In the genomic region with DNA sequence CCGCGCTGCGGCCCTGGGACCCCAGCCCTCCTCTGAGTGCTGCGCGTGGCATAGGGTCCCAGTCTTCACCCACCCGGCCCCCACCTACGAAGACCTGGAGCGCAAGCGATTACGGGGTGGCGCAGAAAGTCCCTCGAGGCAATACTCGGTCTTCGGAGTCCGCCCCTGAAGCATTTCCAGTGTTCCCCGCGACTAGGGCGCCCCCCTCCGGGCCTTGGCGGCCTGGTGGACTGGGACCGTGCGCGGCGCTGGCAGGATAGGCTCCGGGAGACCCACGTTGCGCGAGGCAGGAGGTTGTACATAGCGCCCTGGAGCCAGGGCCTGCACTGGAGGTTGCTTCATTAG, we compare ENCODE assay signal across 8 cellular contexts. TPM values are rescaled to one million over a fixed set of nuclear protein-coding genes. Genes with fewer than 3 reads are reported as not detected.
DNase-seq lines count a peak whose midpoint lies in the region; ATAC-seq and TF ChIP-seq lines count a peak whose summit lies in the region.

No MANE protein-coding gene starts in this region.

- peak; percentile 76 for ATAC-seq in foreskin keratinocyte

- H2AK5ac ChIP-seq in neuronal stem cell (ENCODE audit: low read depth, low read length) = no peak overlapping the region

- peak overlapping the region; percentile 46 for H2BK12ac ChIP-seq in neuronal stem cell (ENCODE audit: low read length)

- peak overlapping the region; percentile 89 for H2BK15ac ChIP-seq in neuronal stem cell (ENCODE audit: low read length)

- no peaks in the 10 kb centered on the region for H3K9me3 ChIP-seq in neuronal stem cell (replicated peaks in 1 of 2; ENCODE audit: control insufficient read depth in 2 of 2, insufficient read depth in 1 of 2, low read depth in 1 of 2, low read length in 2 of 2)

- H3K36me3 ChIP-seq in neuronal stem cell (replicated peaks in 1 of 2; ENCODE audit: control insufficient read depth in 2 of 2, insufficient read depth in 2 of 2, low read length in 2 of 2) = no peaks in the 10 kb centered on the region

- H3K4me1 ChIP-seq in foreskin keratinocyte (peaks cover 16% of the 10 kb centered on the region), neuronal stem cell (ENCODE audit: control insufficient read depth in 2 of 2, insufficient read depth in 1 of 2, low read depth in 1 of 2, low read length in 2 of 2) (peaks cover 2 to 3% of the 10 kb centered on the region in 2 donors)

- H3K27ac ChIP-seq in foreskin keratinocyte (peak overlapping the region; percentile 4), neuronal stem cell (replicated peaks; ENCODE audit: low read length) (no peak overlapping the region)

- H2AFZ ChIP-seq in neuronal stem cell (ENCODE audit: low read length) = peak overlapping the region; percentile 97

- no peak overlapping the region for H4K91ac ChIP-seq in neuronal stem cell (ENCODE audit: low read depth, low read length, poor library complexity)

- H3K4me2 ChIP-seq in neuronal stem cell (ENCODE audit: insufficient read depth, low read length, poor library complexity, severe bottlenecking) = peak overlapping the region; percentile 99

- no peak overlapping the region for H2BK5ac ChIP-seq in neuronal stem cell (ENCODE audit: low read length)

- H3K9ac ChIP-seq in neuronal stem cell (ENCODE audit: low read depth, low read length, poor library complexity) = peak overlapping the region; percentile 88

- peak overlapping the region; percentile 89 for H3K23ac ChIP-seq in neuronal stem cell (ENCODE audit: low read depth, low read length, poor library complexity)

- peak overlapping the region; percentile 86 for H4K8ac ChIP-seq in neuronal stem cell (ENCODE audit: low read depth, low read length)

- WGBS in neuronal stem cell (ENCODE audit: extremely low coverage in 2 of 2, insufficient read length in 2 of 2, insufficient replicate concordance in 1 of 2), 2 donors = no CpG with 5 or more reads among the region's 29 CpGs

- TF ChIP-seq CTCF in LNCAP (IDR thresholded peaks at IDR 0.05) (peak; percentile 59), foreskin keratinocyte (conservative IDR thresholded peaks at IDR 0.05) (peak; percentile 89)

- H3K14ac ChIP-seq in neuronal stem cell (ENCODE audit: low read length) = peak overlapping the region; percentile 75

- no peak overlapping the region for H3K4ac ChIP-seq in neuronal stem cell (ENCODE audit: low read length)

- H3K27me3 ChIP-seq in foreskin keratinocyte (no peaks in the 10 kb centered on the region), neuronal stem cell (ENCODE audit: control insufficient read depth in 3 of 3, insufficient read depth in 3 of 3, low read depth in 1 of 3, low read length in 3 of 3) (peaks cover 11 to 78% (median 28%) of the 10 kb centered on the region in 3 experiments)

- H3K4me3 ChIP-seq in neuronal stem cell (ENCODE audit: low read length in 2 of 2) = peak overlapping the region; percentile 48 to 86

- H2BK120ac ChIP-seq in neuronal stem cell (ENCODE audit: low read depth, low read length) = no peak overlapping the region

- no peaks in the 10 kb centered on the region for H3K79me1 ChIP-seq in neuronal stem cell (ENCODE audit: low read depth, low read length)

- H3K18ac ChIP-seq in neuronal stem cell (ENCODE audit: low read length) = peak overlapping the region; percentile 88

- DNase-seq in ELR (ENCODE audit: low read depth) = peak; percentile 92
- DNase-seq in H4 (ENCODE audit: low spot score) = peak; percentile 39
- peak; percentile 82 for DNase-seq in SHP77 treated with DMSO at 0.1 percent for 48 hours (lab: John Stamatoyannopoulos, UW)
- DNase-seq in activated gamma-delta T cell treated with Interleukin-2 at 50 U/mL for 16 hours = peak; percentile 93
- DNase-seq in foreskin keratinocyte = peak; percentile 59 to 79
- DNase-seq in neuronal stem cell (ENCODE audit: low spot score) = peak; percentile 66
- peak; percentile 85 for DNase-seq in superior temporal gyrus (ENCODE audit: extremely low spot score)

RNA-seq across cellular contexts. Expression of gene MAP3K5, which starts 0.6 kb away (rescaled TPM):
- 2.1 and 2.2 TPM in 2 replicates for total RNA-seq in H4 (2014; rRNA removed; shearing (Covaris generic))
- total RNA-seq in foreskin keratinocyte = 4.1 and 4.5 TPM in 2 replicates
- polyA plus RNA-seq in foreskin keratinocyte = 0.92 and 1.1 TPM in 2 replicates
- 0.06 TPM for polyA plus RNA-seq in neuronal stem cell (2013, experiment 1 of 2)
- 0.04 TPM for polyA plus RNA-seq in neuronal stem cell (2013, experiment 2 of 2)

RNA-seq across cellular contexts. Expression of gene PEX7, which starts 29.5 kb away (rescaled TPM):
- 7.2 and 8.2 TPM in 2 replicates for total RNA-seq in H4 (2014; rRNA removed; shearing (Covaris generic))
- 7.2 and 7.5 TPM in 2 replicates for total RNA-seq in foreskin keratinocyte
- 6.5 and 7.1 TPM in 2 replicates for polyA plus RNA-seq in foreskin keratinocyte
- polyA plus RNA-seq in neuronal stem cell (2013, experiment 1 of 2) = 5.1 TPM
- 5.2 TPM for polyA plus RNA-seq in neuronal stem cell (2013, experiment 2 of 2)

Comparison
In these comparisons a context has a peak if more than half of its experiments do, and no peak if none do; other contexts are left out.
1. DNase-seq: peak in every context shown above with its lines; median percentile 93 in activated gamma-delta T cell treated with Interleukin-2 at 50 U/mL for 16 hours; 92 in ELR; 85 in superior temporal gyrus; 82 in SHP77 treated with DMSO at 0.1 percent for 48 hours; 69 in foreskin keratinocyte; 66 in neuronal stem cell; 39 in H4.